ENCODE assay signal across 9 cellular contexts in genomic region chr11:102940714-102941588, GRCh38. TPM values are rescaled to one million over a fixed set of nuclear protein-coding genes. Genes with fewer than 3 reads are reported as not detected.
DNase-seq lines count a peak whose midpoint lies in the region; TF ChIP-seq lines count a peak whose summit lies in the region.
"Had no signal": no experiment of that assay in that cellular context is flagged by ENCODE, and none has a peak within 500 bp of the region (broad histone marks: within the 10 kb centered on the region; RNA-seq: fewer than 3 reads in every experiment).

No MANE protein-coding gene starts in this region.

- no peak overlapping the region for H3K27ac ChIP-seq in RWPE1
- H3K27ac ChIP-seq in breast epithelium: no peak overlapping the region
- H3K27ac ChIP-seq: skin epidermis had no signal

- no peak overlapping the region for H3K4me3 ChIP-seq in breast epithelium
- H3K4me3 ChIP-seq in kidney epithelial cell (ENCODE audit: low read depth, low read length): no peak overlapping the region
- H3K4me3 ChIP-seq: skin epidermis had no signal

- H3K4me1 ChIP-seq in breast epithelium: no peaks in the 10 kb centered on the region

- peak; percentile 2 for DNase-seq in stimulated activated CD4-positive, alpha-beta T cell treated with anti-CD3 and anti-CD28 coated beads, Interleukin-12 subunit alpha, Interleukin-12 subunit beta, amount 100 ng/mL, for 4 hours
- no peak for DNase-seq in stimulated activated CD4-positive, alpha-beta T cell treated with anti-CD3 and anti-CD28 coated beads, Interleukin-4, amount 100 ng/mL, for 4 hours
- DNase-seq in HCEC 1CT: peak; percentile 62
- DNase-seq in LoVo (ENCODE audit: low spot score): peak; percentile 69
- DNase-seq in RWPE1 (ENCODE audit: low spot score): peak; percentile 72
- no peak for DNase-seq in breast epithelium (ENCODE audit: low spot score in 2 of 2)
- no peak for DNase-seq in kidney epithelial cell (ENCODE audit: low read depth)
- peak; percentile 1 to 31 (median 8) for DNase-seq in stimulated activated CD4-positive, alpha-beta T cell treated with anti-CD3 and anti-CD28 coated beads, TNF-alpha, amount 100 ng/mL, for 48 hours (ENCODE audit: low read depth in 3 of 3)

- POLR2A ChIA-PET in RWPE1 (lab: Yijun Ruan, JAX; ENCODE audit: low non-redundant PET): no interaction called here

- no peaks in the 10 kb centered on the region for H3K36me3 ChIP-seq in breast epithelium
- no peaks in the 10 kb centered on the region for H3K36me3 ChIP-seq in kidney epithelial cell (ENCODE audit: control insufficient read depth, insufficient read depth, low read length)

- TF ChIP-seq CTCF in RWPE1 (conservative IDR thresholded peaks at IDR 0.05; ENCODE audit: low read depth) (peak; percentile 83), breast epithelium (IDR thresholded peaks at IDR 0.05) (peak; percentile 65 to 72 (median 65)), kidney epithelial cell (IDR thresholded peaks at IDR 0.05; ENCODE audit: insufficient read depth, low read length, poor library complexity, severe bottlenecking) (peak; percentile 56)

- H3K9me3 ChIP-seq in breast epithelium: no peaks in the 10 kb centered on the region

- H3K27me3 ChIP-seq in breast epithelium (no peaks in the 10 kb centered on the region), kidney epithelial cell (ENCODE audit: control insufficient read depth, insufficient read depth, low read length) (no peaks in the 10 kb centered on the region)

- no peak for TF ChIP-seq POLR2A in breast epithelium (IDR thresholded peaks at IDR 0.05)

- intact Hi-C loops in breast epithelium (cut with DNase I; ENCODE audit: low total_unique reads): no loop called here

- CTCF ChIA-PET in RWPE1 (lab: Yijun Ruan, JAX): interaction anchor here (0.5 to 1.6 kb wide), 15 partner anchors 10 to 673 kb away, joined by 3 to 10 read pairs (median 3); no protein-coding TSS in a partner anchor

RNA-seq across cellular contexts. Expression of gene MMP13, which starts 14.6 kb away (rescaled TPM):
- total RNA-seq in breast epithelium (not detected), kidney epithelial cell (0.13 TPM in 1 of 2 replicates, not detected in the other)

Comparison
In these comparisons a context has a peak if more than half of its experiments do, and no peak if none do; other contexts are left out.
1. DNase-seq: peak in stimulated activated CD4-positive, alpha-beta T cell treated with anti-CD3 and anti-CD28 coated beads, Interleukin-12 subunit alpha, Interleukin-12 subunit beta, amount 100 ng/mL, for 4 hours (single experiment), HCEC 1CT (single experiment), LoVo (single experiment), RWPE1 (single experiment) and stimulated activated CD4-positive, alpha-beta T cell treated with anti-CD3 and anti-CD28 coated beads, TNF-alpha, amount 100 ng/mL, for 48 hours (3 of 3); none in stimulated activated CD4-positive, alpha-beta T cell treated with anti-CD3 and anti-CD28 coated beads, Interleukin-4, amount 100 ng/mL, for 4 hours (0 of 2), breast epithelium (0 of 2) and kidney epithelial cell (single experiment).
2. Peak in every context shown above with its lines, with median percentiles within 50 percentile points of each other: CTCF ChIP-seq.